In the genomic region with DNA sequence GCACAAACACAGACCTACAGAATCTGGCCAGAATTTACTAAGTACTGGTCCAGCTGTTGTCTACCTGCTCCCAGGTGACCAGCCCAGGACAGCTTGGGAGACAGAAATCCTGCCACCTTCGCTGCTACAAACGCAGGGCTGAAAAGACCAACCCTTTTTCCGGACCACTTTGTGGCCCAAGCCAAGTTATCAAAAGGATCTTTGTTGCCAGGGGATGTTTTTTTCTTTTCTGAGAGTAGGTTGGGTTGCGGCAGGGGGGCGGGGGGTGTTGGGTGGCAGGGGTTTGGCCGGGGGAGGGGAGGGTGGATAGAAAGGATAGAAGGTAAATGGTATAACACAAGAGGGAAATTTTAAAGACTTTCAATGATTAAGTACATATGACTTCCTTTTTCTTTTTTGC, we compare ENCODE assay signal across 17 cellular contexts.
"Had no signal": no experiment of that assay in that cellular context is flagged by ENCODE, and none has a peak within 500 bp of the region (broad histone marks: within the 10 kb centered on the region; RNA-seq: fewer than 3 reads in every experiment).

No MANE protein-coding gene starts in this region.

- H3K4me1 ChIP-seq: foreskin keratinocyte, prostate gland, testis, vagina had no signal

- H3K36me3 ChIP-seq: cardiac muscle cell, prostate gland, vagina had no signal

- H3K27me3 Mint-ChIP-seq: type B pancreatic cell had no signal

- H3K27ac Mint-ChIP-seq: activated CD4-positive, alpha-beta memory T cell treated with anti-CD3 and anti-CD28 coated beads for 36 hours; activated naive CD4-positive, alpha-beta T cell treated with anti-CD3 and anti-CD28 coated beads, Interleukin-2, amount 10 ng/mL, durations not matched to agents 7 days and 5 days; activated T-cell treated with anti-CD3 and anti-CD28 coated beads, Interleukin-2, amount 50 U/mL, for 72 hours; stimulated activated naive B cell treated with anti-CD40 and anti-IgM and Interleukin-4, amounts not matched to agents 10 μg/mL and 1 μg/mL and 100 μg/mL, for 72 hours; T-helper 17 cell; type B pancreatic cell had no signal

- ATAC-seq: activated T-cell treated with anti-CD3 and anti-CD28 coated beads, Interleukin-2, amount 50 U/mL, for 72 hours; foreskin keratinocyte; stimulated activated naive B cell treated with anti-CD40 and anti-IgM and Interleukin-4, amounts not matched to agents 10 μg/mL and 1 μg/mL and 100 μg/mL, for 72 hours; T-helper 17 cell had no signal

- H3K4me3 Mint-ChIP-seq: activated CD4-positive, alpha-beta memory T cell treated with anti-CD3 and anti-CD28 coated beads for 36 hours; activated naive CD4-positive, alpha-beta T cell treated with anti-CD3 and anti-CD28 coated beads, Interleukin-2, amount 10 ng/mL, durations not matched to agents 7 days and 5 days; activated T-cell treated with anti-CD3 and anti-CD28 coated beads, Interleukin-2, amount 50 U/mL, for 72 hours; stimulated activated naive B cell treated with anti-CD40 and anti-IgM and Interleukin-4, amounts not matched to agents 10 μg/mL and 1 μg/mL and 100 μg/mL, for 72 hours; T-helper 17 cell; type B pancreatic cell had no signal

- H3K4me1 Mint-ChIP-seq: activated naive CD4-positive, alpha-beta T cell treated with anti-CD3 and anti-CD28 coated beads, Interleukin-2, amount 10 ng/mL, durations not matched to agents 7 days and 5 days; stimulated activated naive B cell treated with anti-CD40 and anti-IgM and Interleukin-4, amounts not matched to agents 10 μg/mL and 1 μg/mL and 100 μg/mL, for 72 hours; T-helper 17 cell had no signal

- H3K27me3 ChIP-seq: cardiac muscle cell, foreskin keratinocyte, testis, vagina had no signal

- H3K36me3 Mint-ChIP-seq: activated CD4-positive, alpha-beta memory T cell treated with anti-CD3 and anti-CD28 coated beads for 36 hours; activated naive CD4-positive, alpha-beta T cell treated with anti-CD3 and anti-CD28 coated beads, Interleukin-2, amount 10 ng/mL, durations not matched to agents 7 days and 5 days; stimulated activated naive B cell treated with anti-CD40 and anti-IgM and Interleukin-4, amounts not matched to agents 10 μg/mL and 1 μg/mL and 100 μg/mL, for 72 hours had no signal

- H3K9me3 ChIP-seq: prostate gland, testis had no signal

- H3K4me3 ChIP-seq: cardiac muscle cell, prostate gland, testis, vagina had no signal

- DNase-seq: activated CD4-positive, alpha-beta memory T cell treated with anti-CD3 and anti-CD28 coated beads for 36 hours; activated CD4-positive, alpha-beta T cell treated with anti-CD3 and anti-CD28 coated beads for 4 hours; activated CD4-positive, CD25-positive, alpha-beta regulatory T cell; activated effector memory CD4-positive, alpha-beta T cell treated with Interleukin-2 at 50 U/mL for 16 hours; activated naive CD4-positive, alpha-beta T cell treated with anti-CD3 and anti-CD28 coated beads, Interleukin-2, amount 10 ng/mL, durations not matched to agents 7 days and 5 days; activated T-cell treated with anti-CD3 and anti-CD28 coated beads, Interleukin-2, amount 50 U/mL, for 72 hours; effector CD8-positive, alpha-beta T cell; foreskin keratinocyte; stimulated activated CD4-positive, alpha-beta T cell treated with anti-CD3 and anti-CD28 coated beads, Interleukin-2, amount 100 ng/mL, for 48 hours; stimulated activated CD8-positive, alpha-beta memory T cell treated with anti-CD3 and anti-CD28 coated beads, Interleukin-4, amount 100 ng/mL, for 48 hours; stimulated activated naive B cell treated with anti-CD40 and anti-IgM and Interleukin-4, amounts not matched to agents 10 μg/mL and 1 μg/mL and 100 μg/mL, for 72 hours; T-helper 17 cell; testis had no signal

- H3K27ac ChIP-seq: cardiac muscle cell, foreskin keratinocyte, prostate gland, testis, vagina had no signal
